Comparison of ENCODE assay signal across 8 cellular contexts in the genomic region with DNA sequence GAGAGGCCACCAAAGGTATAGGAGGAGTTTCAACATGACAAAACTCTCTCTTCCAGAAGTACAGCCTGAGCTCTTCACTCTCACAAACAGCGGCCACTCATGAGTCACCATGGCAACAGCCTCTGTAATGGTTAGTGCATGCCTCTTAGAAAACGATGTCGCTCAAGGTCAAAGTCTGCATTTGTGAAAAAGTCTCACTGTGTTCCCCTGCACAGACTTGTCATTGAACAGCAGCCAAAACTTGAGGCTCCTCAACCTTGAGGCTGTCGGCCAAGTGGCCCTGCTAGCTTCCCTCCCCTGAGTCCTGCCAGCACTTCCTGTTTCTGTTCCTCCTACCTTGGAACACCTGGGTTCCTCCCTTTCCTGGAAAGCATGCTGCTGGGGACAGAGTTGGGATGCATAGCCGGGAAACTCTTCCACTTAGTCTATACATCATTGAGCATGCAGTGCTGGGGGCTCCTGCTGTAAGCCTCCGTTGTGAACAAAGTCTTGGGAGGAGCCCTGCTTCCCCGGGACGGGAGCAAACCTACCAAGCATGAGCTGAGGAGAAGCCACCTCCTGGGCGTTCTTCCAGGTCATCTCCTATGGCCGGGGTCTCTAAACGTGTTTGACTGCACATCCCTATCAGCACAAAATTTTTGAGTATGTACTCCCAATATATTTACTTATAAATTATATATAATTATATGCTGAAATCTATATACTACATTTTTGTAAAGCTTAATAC.
A peak's percentile ranks its signal among the peaks of the same experiment; 100 is the strongest.
DNase-seq lines count a peak whose midpoint lies in the region; ATAC-seq and TF ChIP-seq lines count a peak whose summit lies in the region.

No MANE protein-coding gene starts in this region.

- H3K4me3 ChIP-seq in Caco-2 (ENCODE audit: low read depth, low read length) = no peak overlapping the region
- H3K4me3 ChIP-seq in NB4 (ENCODE audit: low read depth, low read length) = no peak overlapping the region

- CTCF ChIA-PET in Caco-2 (lab: Charles Lee) = no interaction called here

- H3K4me3 Mint-ChIP-seq in Caco-2 (ENCODE audit: unreplicated experiment) = peak overlapping the region; percentile 48

- H3K9me3 Mint-ChIP-seq in Caco-2 (ENCODE audit: unreplicated experiment) = no peaks in the 10 kb centered on the region

- H3K27me3 Mint-ChIP-seq in Caco-2 (ENCODE audit: insufficient read depth, unreplicated experiment) = peaks cover 7% of the 10 kb centered on the region

- peak overlapping the region; percentile 62 for H3K27ac Mint-ChIP-seq in Caco-2 (ENCODE audit: unreplicated experiment)

- intact Hi-C loops in Caco-2 (cut with micrococcal nuclease; ENCODE audit: unreplicated experiment) = loop anchor here (2.0 kb wide), 1 partner anchor 67 kb away; a partner anchor contains a TSS

- no peaks in the 10 kb centered on the region for H3K36me3 Mint-ChIP-seq in Caco-2 (ENCODE audit: insufficient read depth, unreplicated experiment)

- no peak for TF ChIP-seq POLR2A in NB4 (IDR thresholded peaks at IDR 0.05; ENCODE audit: extremely low read depth, insufficient read length)

- TF ChIP-seq CTCF in Caco-2 (IDR thresholded peaks at IDR 0.05; ENCODE audit: insufficient read depth in 1 of 2, low read depth in 1 of 2, low read length in 1 of 2, severe bottlenecking in 1 of 2, unreplicated experiment in 1 of 2) (no peak), NB4 (IDR thresholded peaks at IDR 0.05; ENCODE audit: low read depth, low read length) (no peak), VCaP (conservative IDR thresholded peaks at IDR 0.05) (no peak)

- no peaks in the 10 kb centered on the region for H3K4me1 ChIP-seq in Caco-2

- H3K4me1 Mint-ChIP-seq in Caco-2 (ENCODE audit: low read depth, unreplicated experiment) = no peaks in the 10 kb centered on the region

- POLR2A ChIA-PET in Caco-2 (lab: Charles Lee) = interaction anchor here (0.6 to 0.8 kb wide), 2 partner anchors 67 to 519 kb away, joined by 3 read pairs; no protein-coding TSS in a partner anchor

- H3K27ac ChIP-seq in VCaP = peak overlapping the region; percentile 45

- no TSS peak for BruUV-seq in Caco-2 (replicated peaks; lab: Mats Ljungman, UMichigan)

- ATAC-seq in HG03432 (IDR thresholded peaks at IDR 0.05; ENCODE audit: unreplicated experiment) (no peak), GM18519 (IDR thresholded peaks at IDR 0.05; ENCODE audit: low FRiP score, unreplicated experiment) (no peak), GM19395 (IDR thresholded peaks at IDR 0.05; ENCODE audit: unreplicated experiment) (no peak)

- H3K36me3 ChIP-seq in Caco-2 (ENCODE audit: control insufficient read depth, insufficient read depth, low read length) = no peaks in the 10 kb centered on the region

- H3K27me3 ChIP-seq in Caco-2 (replicated peaks; ENCODE audit: control insufficient read depth, insufficient read depth, low read length) = no peaks in the 10 kb centered on the region

- H3K9me3 ChIP-seq in Caco-2 = no peaks in the 10 kb centered on the region

- peak; percentile 44 to 54 for DNase-seq in Caco-2
- peak; percentile 27 for DNase-seq in NB4 (ENCODE audit: low read depth)
- peak; percentile 84 for DNase-seq in left kidney (ENCODE audit: low read depth, low spot score)
- DNase-seq in cortex of kidney (lab: John Stamatoyannopoulos, UW) = no peak
